ENCODE assay signal across 23 cellular contexts in the genomic region with DNA sequence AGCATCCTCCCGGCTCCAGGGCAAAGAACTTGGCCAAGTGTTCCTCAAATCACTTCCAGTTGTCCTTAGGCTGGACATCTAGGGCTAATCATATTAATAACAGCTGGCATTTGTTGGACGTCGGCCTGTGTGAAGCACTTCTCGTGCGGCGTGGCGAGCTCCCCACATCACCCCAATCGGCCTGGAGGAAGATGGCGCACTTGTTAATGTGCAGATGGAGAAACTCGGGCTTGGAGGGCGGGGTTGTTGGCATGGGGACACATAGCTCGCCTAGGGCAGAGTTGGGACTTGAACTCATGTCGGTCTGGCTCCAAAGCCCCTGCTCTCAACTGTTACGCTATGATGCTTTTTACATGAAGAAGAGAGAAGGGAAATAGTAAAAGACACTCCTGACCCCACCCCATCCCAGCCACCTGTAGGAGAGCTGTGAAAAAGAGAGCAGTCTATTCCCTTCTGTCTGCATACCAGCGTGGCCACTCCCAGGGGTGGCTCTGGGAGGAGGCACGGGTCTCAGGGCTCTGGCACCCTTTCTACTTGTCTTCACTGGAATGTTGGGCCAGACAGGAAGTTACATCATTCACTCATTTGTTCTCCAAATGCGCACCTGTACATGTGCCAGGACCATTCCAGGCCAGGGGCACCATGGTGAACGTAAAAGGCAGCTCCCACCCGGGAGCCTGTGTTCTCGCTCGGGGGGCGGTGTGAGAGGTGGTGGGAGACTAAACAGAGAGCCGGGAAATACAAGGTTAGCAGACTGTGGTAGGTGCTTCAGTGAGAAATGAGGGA. TPM values are rescaled to one million over a fixed set of nuclear protein-coding genes. Genes with fewer than 3 reads are reported as not detected.
DNase-seq lines count a peak whose midpoint lies in the region; ATAC-seq and TF ChIP-seq lines count a peak whose summit lies in the region.
"Had no signal": no experiment of that assay in that cellular context is flagged by ENCODE, and none has a peak within 500 bp of the region (broad histone marks: within the 10 kb centered on the region; RNA-seq: fewer than 3 reads in every experiment).

No MANE protein-coding gene starts in this region.

- H3K9ac ChIP-seq in H9 (ENCODE audit: extremely low read depth, insufficient read length, low read length): no peak overlapping the region

- no peak overlapping the region for H3K56ac ChIP-seq in H9 (ENCODE audit: insufficient read length, low read depth, low read length)

- H3T11ph ChIP-seq in H9 (ENCODE audit: low read length): no peak overlapping the region

- H2BK20ac ChIP-seq in H9 (ENCODE audit: low read depth, low read length, poor library complexity, severe bottlenecking): no peak overlapping the region

- no peak for TF ChIP-seq CTCF in H9 (conservative IDR thresholded peaks at IDR 0.05)
- TF ChIP-seq CTCF in kidney epithelial cell (IDR thresholded peaks at IDR 0.05; ENCODE audit: insufficient read depth, low read length, poor library complexity, severe bottlenecking): no peak

- no peaks in the 10 kb centered on the region for H3K4me1 ChIP-seq in H9 (ENCODE audit: insufficient read depth, low read length)
- H3K4me1 ChIP-seq: BE2C, right lobe of liver had no signal

- H2BK12ac ChIP-seq in H9 (ENCODE audit: insufficient read length, low read depth, low read length): no peak overlapping the region

- H3K79me1 ChIP-seq in H9 (ENCODE audit: insufficient read depth, low read depth, low read length, poor library complexity, severe bottlenecking): no peaks in the 10 kb centered on the region

- H2BK15ac ChIP-seq in H9 (ENCODE audit: low read depth, low read length): no peak overlapping the region

- H2BK120ac ChIP-seq in H9 (ENCODE audit: low read depth, low read length, poor library complexity, severe bottlenecking): no peak overlapping the region

- no peak overlapping the region for H3K14ac ChIP-seq in H9 (ENCODE audit: insufficient read depth, low read length)

- H2AFZ ChIP-seq in H9 (ENCODE audit: low read length): no peak overlapping the region
- H2AFZ ChIP-seq: hepatocyte had no signal

- no peak overlapping the region for H4K8ac ChIP-seq in H9 (replicated peaks; ENCODE audit: insufficient read length, low read depth, low read length)

- no peaks in the 10 kb centered on the region for H3K9me3 ChIP-seq in H9 (ENCODE audit: control insufficient read depth, low read depth, low read length)
- H3K9me3 ChIP-seq: BE2C, esophagus squamous epithelium, HAP-1, right lobe of liver, tibial artery had no signal

- H3K23me2 ChIP-seq in H9 (ENCODE audit: insufficient read length, low read depth, low read length, poor library complexity, severe bottlenecking): no peaks in the 10 kb centered on the region

- H3K4me3 ChIP-seq in kidney epithelial cell (ENCODE audit: low read depth, low read length): peak overlapping the region; percentile 34
- H3K4me3 ChIP-seq: esophagus squamous epithelium, HAP-1, hepatocyte, right lobe of liver, tibial artery had no signal

- no peaks in the 10 kb centered on the region for H3K36me3 ChIP-seq in kidney epithelial cell (ENCODE audit: control insufficient read depth, insufficient read depth, low read length)
- H3K36me3 ChIP-seq: BE2C, esophagus squamous epithelium, right lobe of liver had no signal

- peaks cover 23 to 31% of the 10 kb centered on the region in 2 experiments for H3K4me1 Mint-ChIP-seq in H9
- H3K4me1 Mint-ChIP-seq: activated naive CD8-positive, alpha-beta T cell treated with anti-CD3 and anti-CD28 coated beads, Interleukin-2, amount 50 U/mL, for 24 hours; IgD-negative memory B cell had no signal

- no peaks in the 10 kb centered on the region for H3K27me3 Mint-ChIP-seq in H9 (ENCODE audit: low read depth)

- no peaks in the 10 kb centered on the region for H3K79me2 ChIP-seq in H9 (ENCODE audit: insufficient read depth, low read length)
- H3K79me2 ChIP-seq: hepatocyte had no signal

- H3K4me2 ChIP-seq in H9 (ENCODE audit: insufficient read depth, insufficient read length, low read length): no peak overlapping the region
- H3K4me2 ChIP-seq: hepatocyte had no signal

- no peak for ATAC-seq in GM21360 (IDR thresholded peaks at IDR 0.05; ENCODE audit: unreplicated experiment)
- ATAC-seq: activated naive CD8-positive, alpha-beta T cell treated with anti-CD3 and anti-CD28 coated beads, Interleukin-2, amount 50 U/mL, for 24 hours; activated T-cell treated with anti-CD3 and anti-CD28 coated beads, Interleukin-2, amount 50 U/mL, for 72 hours; left ventricle myocardium superior; naive thymus-derived CD8-positive, alpha-beta T cell had no signal

- H3K4me3 Mint-ChIP-seq in H9: no peak overlapping the region; a peak in 1 of 5 replicates
- H3K4me3 Mint-ChIP-seq: activated naive CD8-positive, alpha-beta T cell treated with anti-CD3 and anti-CD28 coated beads, Interleukin-2, amount 50 U/mL, for 24 hours; activated T-cell treated with anti-CD3 and anti-CD28 coated beads, Interleukin-2, amount 50 U/mL, for 72 hours; naive thymus-derived CD8-positive, alpha-beta T cell had no signal

- DNase-seq in H9 (no peak), caudate nucleus (lab: John Stamatoyannopoulos, UW) (peak in 18 of 61 donors; percentile 37 to 80 (median 55)), kidney epithelial cell (ENCODE audit: low read depth) (no peak), superior temporal gyrus (ENCODE audit: extremely low spot score) (peak; percentile 57), pons (ENCODE audit: low spot score) (no peak), SK-N-DZ (ENCODE audit: low spot score) (no peak)
- no peak for DNase-seq in activated CD4-positive, alpha-beta T cell treated with anti-CD3 and anti-CD28 coated beads, Interleukin-2, amount 50 U/mL, for 48 hours
- DNase-seq: activated naive CD8-positive, alpha-beta T cell treated with anti-CD3 and anti-CD28 coated beads, Interleukin-2, amount 50 U/mL, for 24 hours; activated T-cell treated with anti-CD3 and anti-CD28 coated beads, Interleukin-2, amount 50 U/mL, for 72 hours; BE2C; esophagus squamous epithelium; left ventricle myocardium superior; naive thymus-derived CD8-positive, alpha-beta T cell; NCI-H1092 treated with DMSO at 0.1 percent for 48 hours; NCI-H2227 treated with DMSO at 0.1 percent for 48 hours; SHP77 treated with DMSO at 0.1 percent for 48 hours; T1000 had no signal

- H3K27ac Mint-ChIP-seq in H9: peak overlapping the region; percentile 92 to 98 (median 96)
- H3K27ac Mint-ChIP-seq: activated naive CD8-positive, alpha-beta T cell treated with anti-CD3 and anti-CD28 coated beads, Interleukin-2, amount 50 U/mL, for 24 hours; activated T-cell treated with anti-CD3 and anti-CD28 coated beads, Interleukin-2, amount 50 U/mL, for 72 hours; IgD-negative memory B cell had no signal

- no peaks in the 10 kb centered on the region for H3K9me3 Mint-ChIP-seq in H9
- H3K9me3 Mint-ChIP-seq: activated naive CD8-positive, alpha-beta T cell treated with anti-CD3 and anti-CD28 coated beads, Interleukin-2, amount 50 U/mL, for 24 hours; activated T-cell treated with anti-CD3 and anti-CD28 coated beads, Interleukin-2, amount 50 U/mL, for 72 hours; IgD-negative memory B cell; naive thymus-derived CD8-positive, alpha-beta T cell had no signal

- no peak overlapping the region for H2BK5ac ChIP-seq in H9 (ENCODE audit: insufficient read length, low read length)

- no peaks in the 10 kb centered on the region for H3K27me3 ChIP-seq in H9 (ENCODE audit: insufficient read depth, low read length)
- H3K27me3 ChIP-seq in kidney epithelial cell (ENCODE audit: control insufficient read depth, insufficient read depth, low read length): no peaks in the 10 kb centered on the region
- H3K27me3 ChIP-seq: esophagus squamous epithelium, hepatocyte, right lobe of liver, tibial artery had no signal

- no peaks in the 10 kb centered on the region for H4K20me1 ChIP-seq in H9 (ENCODE audit: control insufficient read depth, insufficient read depth, insufficient read length)

- no peak overlapping the region for H4K5ac ChIP-seq in H9 (ENCODE audit: insufficient read length, low read depth, low read length)

- peaks cover 40 to 70% (median 56%) of the 10 kb centered on the region in 3 experiments for H3K36me3 Mint-ChIP-seq in H9 (ENCODE audit: insufficient read depth in 1 of 3, low read depth in 3 of 3)
- H3K36me3 Mint-ChIP-seq: IgD-negative memory B cell; naive thymus-derived CD8-positive, alpha-beta T cell had no signal

- no peak overlapping the region for H3K4ac ChIP-seq in H9 (ENCODE audit: low read depth, low read length)

- no peak overlapping the region for H3K23ac ChIP-seq in H9 (ENCODE audit: insufficient read length, low read depth, low read length)

- no peak overlapping the region for H4K91ac ChIP-seq in H9 (ENCODE audit: insufficient read length, low read depth, low read length)

- H3K27ac ChIP-seq in H9 (ENCODE audit: insufficient read length, low read depth, low read length) (no peak overlapping the region), caudate nucleus (ENCODE audit: low read depth, low read length) (peak overlapping the region; percentile 98)
- H3K27ac ChIP-seq: esophagus squamous epithelium, hepatocyte, right lobe of liver, tibial artery had no signal

- no peak overlapping the region for H3K18ac ChIP-seq in H9 (ENCODE audit: insufficient read length, low read depth, low read length)

- WGBS in H9 (ENCODE audit: extremely low coverage, insufficient read length, low lambda C conversion rate): no CpG with 5 or more reads among the region's 23 CpGs

- no peak overlapping the region for H2AK5ac ChIP-seq in H9 (ENCODE audit: insufficient read length, low read length)

RNA-seq across cellular contexts. Expression of gene NUP214, which starts 12.8 kb away (rescaled TPM):
- total RNA-seq in H9 (2021): 47.2 and 53.8 TPM in 2 replicates
- total RNA-seq in kidney epithelial cell: 30.5 and 31.8 TPM in 2 replicates
- polyA plus RNA-seq in SK-N-DZ (2014; cell fraction: cytosol; rRNA removed): 17.7 and 27.3 TPM in 2 replicates
- 18.5 and 41.9 TPM in 2 replicates for polyA plus RNA-seq in SK-N-DZ (2014; cell fraction: nucleus; rRNA removed)

RNA-seq across cellular contexts. Expression of gene AIF1L, which starts 16.2 kb away (rescaled TPM):
- total RNA-seq in H9 (2021) (122 and 126 TPM in 2 replicates), kidney epithelial cell (50.7 and 58.4 TPM in 2 replicates)
- 19.6 and 20.7 TPM in 2 replicates for polyA plus RNA-seq in SK-N-DZ (2014; cell fraction: cytosol; rRNA removed)
- polyA plus RNA-seq in SK-N-DZ (2014; cell fraction: nucleus; rRNA removed): 12.8 and 13.3 TPM in 2 replicates
- total RNA-seq: naive thymus-derived CD8-positive, alpha-beta T cell had no signal
- polyA plus RNA-seq: IgD-negative memory B cell; naive thymus-derived CD8-positive, alpha-beta T cell had no signal
